30 cellular contexts compared by ENCODE assay signal in genomic region chr10:489335-489734, GRCh38.
DNase-seq lines count a peak whose midpoint lies in the region; ATAC-seq, FAIRE-seq and TF ChIP-seq lines count a peak whose summit lies in the region.
"Had no signal": no experiment of that assay in that cellular context is flagged by ENCODE, and none has a peak within 500 bp of the region (broad histone marks: within the 10 kb centered on the region; RNA-seq: fewer than 3 reads in every experiment).

No MANE protein-coding gene starts in this region.

- ATAC-seq in right cardiac atrium: peak; percentile 40 to 50
- peak; percentile 74 to 84 for ATAC-seq in gastrocnemius medialis
- no peak for ATAC-seq in GM19035 (IDR thresholded peaks at IDR 0.05; ENCODE audit: unreplicated experiment)
- ATAC-seq: mucosa of descending colon had no signal

- no peak overlapping the region for H3K27ac Mint-ChIP-seq in activated naive CD4-positive, alpha-beta T cell treated with anti-CD3 and anti-CD28 coated beads, Interleukin-2, amount 10 ng/mL, durations not matched to agents 7 days and 5 days
- H3K27ac Mint-ChIP-seq in activated naive CD4-positive, alpha-beta T cell treated with anti-CD3 and anti-CD28 coated beads for 36 hours: no peak overlapping the region
- H3K27ac Mint-ChIP-seq: CD14-positive monocyte, H9 had no signal

- H3K4me1 ChIP-seq in right cardiac atrium (ENCODE audit: control insufficient read depth, insufficient read depth, low read length): peaks cover 6% of the 10 kb centered on the region
- H3K4me1 ChIP-seq in gastrocnemius medialis: peaks cover 55 to 65% of the 10 kb centered on the region in 2 donors
- H3K4me1 ChIP-seq: Caco-2 had no signal

- H3K36me3 Mint-ChIP-seq in activated naive CD4-positive, alpha-beta T cell treated with anti-CD3 and anti-CD28 coated beads, Interleukin-2, amount 10 ng/mL, durations not matched to agents 7 days and 5 days: no peaks in the 10 kb centered on the region
- H3K36me3 Mint-ChIP-seq in activated naive CD4-positive, alpha-beta T cell treated with anti-CD3 and anti-CD28 coated beads for 36 hours (ENCODE audit: low read depth): no peaks in the 10 kb centered on the region
- H3K36me3 Mint-ChIP-seq: CD14-positive monocyte had no signal

- FAIRE-seq in GM12892 (lab: Jason Lieb, UNC): no peak
- FAIRE-seq: astrocyte had no signal

- peak; percentile 3 for DNase-seq in activated naive CD4-positive, alpha-beta T cell treated with anti-CD3 and anti-CD28 coated beads, Interleukin-2, amount 10 ng/mL, durations not matched to agents 7 days and 5 days
- DNase-seq in activated naive CD4-positive, alpha-beta T cell treated with anti-CD3 and anti-CD28 coated beads for 36 hours: no peak
- DNase-seq in right cardiac atrium: peak; percentile 42 to 71 (median 69)
- DNase-seq in gastrocnemius medialis: peak; percentile 72 to 88
- no peak for DNase-seq in GM12892 (ENCODE audit: insufficient read length)
- no peak for DNase-seq in NCI-H2196 (lab: John Stamatoyannopoulos, UW; ENCODE audit: unreplicated experiment)
- no peak for DNase-seq in NOMO-1 treated with dmso at 0.1 percent for 144 hours (lab: John Stamatoyannopoulos, UW; ENCODE audit: unreplicated experiment)
- DNase-seq: 8988T; activated CD4-positive, alpha-beta T cell treated with anti-CD3 and anti-CD28 coated beads for 48 hours; activated effector memory CD4-positive, alpha-beta T cell treated with anti-CD3 and anti-CD28 coated beads, Interleukin-2, amount 50 U/mL, for 16 hours; caudate nucleus; erythroblast; H9; KG1; mucosa of descending colon; NCI-H1105 treated with DMSO at 0.1 percent for 48 hours; NCI-H2029; NCI-H345; retina; stimulated activated CD4-positive, alpha-beta T cell treated with anti-CD3 and anti-CD28 coated beads, Interleukin-12 subunit alpha, Interleukin-12 subunit beta, amount 100 ng/mL, for 4 hours; stimulated activated CD4-positive, alpha-beta T cell treated with anti-CD3 and anti-CD28 coated beads, Interleukin-2, amount 100 ng/mL, for 48 hours; T1000; WERI-Rb-1 had no signal

- intact Hi-C loops in activated naive CD4-positive, alpha-beta T cell treated with anti-CD3 and anti-CD28 coated beads for 36 hours (cut with micrococcal nuclease): no loop called here
- intact Hi-C loops in right cardiac atrium (cut with DNase I): no loop called here
- intact Hi-C loops in gastrocnemius medialis (cut with DNase I; ENCODE audit: low total_unique reads): no loop called here

- 80% methylated on average over 10 of the region's 11 CpGs for WGBS in right cardiac atrium

- no peak overlapping the region for H3K4me3 Mint-ChIP-seq in activated naive CD4-positive, alpha-beta T cell treated with anti-CD3 and anti-CD28 coated beads, Interleukin-2, amount 10 ng/mL, durations not matched to agents 7 days and 5 days
- H3K4me3 Mint-ChIP-seq in activated naive CD4-positive, alpha-beta T cell treated with anti-CD3 and anti-CD28 coated beads for 36 hours: no peak overlapping the region
- H3K4me3 Mint-ChIP-seq: CD14-positive monocyte, H9, nephron had no signal

- CTCF ChIA-PET in activated naive CD4-positive, alpha-beta T cell treated with anti-CD3 and anti-CD28 coated beads, Interleukin-2, amount 10 ng/mL, durations not matched to agents 7 days and 5 days (lab: Charles Lee): no interaction called here
- CTCF ChIA-PET in activated naive CD4-positive, alpha-beta T cell treated with anti-CD3 and anti-CD28 coated beads for 36 hours (lab: Charles Lee): no interaction called here

- no peak for TF ChIP-seq CTCF in gastrocnemius medialis (IDR thresholded peaks at IDR 0.05 in 4 of 5, conservative IDR thresholded peaks at IDR 0.05 in 1 of 5)

- H3K27ac ChIP-seq in right cardiac atrium (ENCODE audit: low read length) (no peak overlapping the region), gastrocnemius medialis (peak overlapping the region; percentile 55 to 68 (median 67))
- H3K27ac ChIP-seq: WERI-Rb-1 had no signal

- H3K4me3 ChIP-seq in right cardiac atrium (ENCODE audit: low read length) (no peak overlapping the region), gastrocnemius medialis (no peak overlapping the region)
- H3K4me3 ChIP-seq: mucosa of descending colon, Peyer's patch, tibial nerve had no signal

- H3K36me3 ChIP-seq in gastrocnemius medialis: no peaks in the 10 kb centered on the region
- H3K36me3 ChIP-seq: Peyer's patch, WERI-Rb-1 had no signal

- in situ Hi-C loops in gastrocnemius medialis (cut with MboI; ENCODE audit: low sequenced_read_pairs in 4 of 4): no loop called here

- H3K9me3 ChIP-seq in right cardiac atrium (ENCODE audit: control insufficient read depth, low read length) (no peaks in the 10 kb centered on the region), gastrocnemius medialis (no peaks in the 10 kb centered on the region)
- H3K9me3 ChIP-seq: Caco-2, mucosa of descending colon, Peyer's patch, tibial nerve had no signal

- H3K27me3 ChIP-seq in right cardiac atrium (ENCODE audit: control insufficient read depth, insufficient read depth): no peaks in the 10 kb centered on the region
- H3K27me3 ChIP-seq in gastrocnemius medialis: no peaks in the 10 kb centered on the region
- H3K27me3 ChIP-seq: Peyer's patch, tibial nerve had no signal

- no peaks in the 10 kb centered on the region for H3K9me3 Mint-ChIP-seq in activated naive CD4-positive, alpha-beta T cell treated with anti-CD3 and anti-CD28 coated beads, Interleukin-2, amount 10 ng/mL, durations not matched to agents 7 days and 5 days
- H3K9me3 Mint-ChIP-seq in activated naive CD4-positive, alpha-beta T cell treated with anti-CD3 and anti-CD28 coated beads for 36 hours: no peaks in the 10 kb centered on the region
- H3K9me3 Mint-ChIP-seq: CD14-positive monocyte, H9, nephron had no signal

- TF ChIP-seq POLR2A in gastrocnemius medialis (IDR thresholded peaks at IDR 0.05) (no peak), GM12892 (IDR thresholded peaks at IDR 0.05; ENCODE audit: low read depth, low read length) (no peak)

- peaks cover 27% of the 10 kb centered on the region for H3K27me3 Mint-ChIP-seq in activated naive CD4-positive, alpha-beta T cell treated with anti-CD3 and anti-CD28 coated beads, Interleukin-2, amount 10 ng/mL, durations not matched to agents 7 days and 5 days
- H3K27me3 Mint-ChIP-seq in activated naive CD4-positive, alpha-beta T cell treated with anti-CD3 and anti-CD28 coated beads for 36 hours (ENCODE audit: low read depth): no peaks in the 10 kb centered on the region

- peaks cover 14% of the 10 kb centered on the region for H3K4me1 Mint-ChIP-seq in activated naive CD4-positive, alpha-beta T cell treated with anti-CD3 and anti-CD28 coated beads, Interleukin-2, amount 10 ng/mL, durations not matched to agents 7 days and 5 days
- H3K4me1 Mint-ChIP-seq in activated naive CD4-positive, alpha-beta T cell treated with anti-CD3 and anti-CD28 coated beads for 36 hours (ENCODE audit: low read depth): peaks cover 12% of the 10 kb centered on the region

Comparison
In these comparisons a context has a peak if more than half of its experiments do, and no peak if none do; other contexts are left out.
1. DNase-seq: peak in activated naive CD4-positive, alpha-beta T cell treated with anti-CD3 and anti-CD28 coated beads, Interleukin-2, amount 10 ng/mL, durations not matched to agents 7 days and 5 days (single experiment), right cardiac atrium (3 of 3) and gastrocnemius medialis (2 of 2); none in activated naive CD4-positive, alpha-beta T cell treated with anti-CD3 and anti-CD28 coated beads for 36 hours (single experiment), GM12892 (single experiment), NCI-H2196 (single experiment) and NOMO-1 treated with dmso at 0.1 percent for 144 hours (single experiment).